ENCODE assay signal across 8 cellular contexts in the genomic region with DNA sequence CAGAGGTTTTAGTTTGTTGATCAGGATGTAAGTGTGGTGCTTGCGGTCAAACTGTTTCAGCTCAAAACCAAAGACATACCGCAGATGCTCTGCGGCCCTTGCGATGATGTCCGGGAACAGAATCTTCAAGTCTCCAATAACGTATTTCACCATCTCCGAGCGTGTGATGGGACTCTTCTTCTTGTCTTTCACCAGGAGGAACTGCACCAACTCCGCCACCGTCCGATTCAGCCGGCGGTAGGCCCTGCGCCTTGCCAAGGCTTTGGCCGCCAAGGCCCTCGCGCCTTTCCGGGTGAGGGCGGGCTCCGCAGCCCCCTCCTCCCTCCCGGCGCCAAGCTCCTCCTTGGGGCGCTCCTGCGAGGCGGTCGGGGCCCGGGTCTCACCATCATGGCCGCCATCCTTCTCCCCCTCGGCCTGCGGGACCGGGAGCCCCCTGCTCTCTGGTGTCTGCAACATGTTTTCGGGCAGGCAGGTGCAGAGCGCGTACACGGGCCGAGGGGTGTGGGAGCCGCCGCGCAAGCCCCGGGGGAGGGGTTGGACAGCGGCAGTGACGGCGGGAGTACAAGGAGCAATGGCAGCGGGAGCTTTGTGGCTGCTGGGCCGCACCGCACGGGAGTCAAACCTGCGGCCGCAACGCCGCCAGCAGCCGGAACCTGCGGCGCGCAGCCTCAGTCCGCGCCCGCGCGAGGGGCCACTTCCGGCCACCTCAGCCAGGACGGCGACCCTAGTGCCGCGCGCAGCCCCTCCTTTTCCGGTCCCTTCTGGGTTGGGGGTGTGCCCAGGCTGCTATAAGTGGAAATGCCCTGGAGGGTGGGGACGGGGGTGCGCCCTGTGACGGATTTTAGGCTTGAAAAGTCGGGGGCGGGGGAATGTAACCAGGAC. TPM values are rescaled to one million over a fixed set of nuclear protein-coding genes. Genes with fewer than 3 reads are reported as not detected.
DNase-seq lines count a peak whose midpoint lies in the region; ATAC-seq and TF ChIP-seq lines count a peak whose summit lies in the region.

A gene with protein sequence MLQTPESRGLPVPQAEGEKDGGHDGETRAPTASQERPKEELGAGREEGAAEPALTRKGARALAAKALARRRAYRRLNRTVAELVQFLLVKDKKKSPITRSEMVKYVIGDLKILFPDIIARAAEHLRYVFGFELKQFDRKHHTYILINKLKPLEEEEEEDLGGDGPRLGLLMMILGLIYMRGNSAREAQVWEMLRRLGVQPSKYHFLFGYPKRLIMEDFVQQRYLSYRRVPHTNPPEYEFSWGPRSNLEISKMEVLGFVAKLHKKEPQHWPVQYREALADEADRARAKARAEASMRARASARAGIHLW (minus strand): TSS at position 699 of the 882 bp plus-strand sequence. CDS start 243 bp downstream, at position 456.

- H3K36me3 ChIP-seq in KOPT-K1 (ENCODE audit: insufficient read depth, low read length) = 0 out of 2 replicates have a peak, but pooled peaks cover 4% of the 10 kb centered on the region
- peaks cover 6% of the 10 kb centered on the region; the same call in 1 of the 2 replicates for H3K36me3 ChIP-seq in Panc1 (ENCODE audit: control insufficient read depth, insufficient read depth, low read length)
- peaks cover 0 to 4% (median 0%) of the 10 kb centered on the region in 3 donors for H3K36me3 ChIP-seq in esophagus squamous epithelium
- peaks cover 0 to 3% of the 10 kb centered on the region in 2 donors for H3K36me3 ChIP-seq in muscle layer of duodenum (ENCODE audit: control insufficient read depth in 1 of 2, insufficient read depth in 2 of 2, low read length in 2 of 2)

- no TSS peak for BruUV-seq in Panc1 (replicated peaks; lab: Mats Ljungman, UMichigan)

- 1% methylated on average over 9 to 19 of the region's 72 CpGs for WGBS in esophagus squamous epithelium, 2 donors

- H3K4me3 Mint-ChIP-seq in activated T-cell treated with anti-CD3 and anti-CD28 coated beads, Interleukin-2, amount 50 U/mL, for 72 hours = peak within 1 kb of the TSS; percentile 92

- peak; percentile 87 for DNase-seq in DMS53 (lab: John Stamatoyannopoulos, UW)
- no peak for DNase-seq in Panc1 (ENCODE audit: low read depth, low spot score)
- DNase-seq in activated T-cell treated with anti-CD3 and anti-CD28 coated beads, Interleukin-2, amount 50 U/mL, for 72 hours = peak; percentile 85 to 89
- peak; percentile 26 for DNase-seq in esophagus squamous epithelium (lab: John Stamatoyannopoulos, UW)
- DNase-seq in stimulated activated CD8-positive, alpha-beta memory T cell treated with anti-CD3 and anti-CD28 coated beads, Interleukin-7, amount 100 ng/mL, for 48 hours (ENCODE audit: extremely low read depth in 1 of 2, low read depth in 1 of 2) = peak; percentile 62 to 69

- peak within 1 kb of the TSS; percentile 67 for H3K27ac ChIP-seq in KOPT-K1 (ENCODE audit: low read depth, low read length, poor library complexity, severe bottlenecking)
- peak within 1 kb of the TSS; percentile 92 for H3K27ac ChIP-seq in Panc1 (ENCODE audit: low read length)
- peak within 1 kb of the TSS; percentile 89 to 96 (median 94) for H3K27ac ChIP-seq in esophagus squamous epithelium
- H3K27ac ChIP-seq in muscle layer of duodenum (ENCODE audit: low read length) = peak within 1 kb of the TSS; percentile 67

- intact Hi-C loops in Panc1 (cut with micrococcal nuclease; ENCODE audit: unreplicated experiment) = no loop called here
- intact Hi-C loops in esophagus squamous epithelium (cut with DNase I) = no loop called here

- TF ChIP-seq POLR2A in esophagus squamous epithelium (IDR thresholded peaks at IDR 0.05) = peak in 3 of 4 donors; percentile 25 to 74 (median 65)

- TF ChIP-seq CTCF in Panc1 (IDR thresholded peaks at IDR 0.05) (no peak), esophagus squamous epithelium (IDR thresholded peaks at IDR 0.05) (no peak)

- peak within 1 kb of the TSS; percentile 90 to 92 for H3K4me3 ChIP-seq in Panc1 (ENCODE audit: low read depth in 2 of 2, low read length in 2 of 2)
- peak within 1 kb of the TSS; percentile 64 to 95 (median 88) for H3K4me3 ChIP-seq in esophagus squamous epithelium
- peak within 1 kb of the TSS; percentile 85 to 87 for H3K4me3 ChIP-seq in muscle layer of duodenum (ENCODE audit: low read depth in 1 of 2, low read length in 2 of 2)

- CTCF ChIA-PET in Panc1 (lab: Charles Lee) = interaction anchor here (0.7 kb wide), 2 partner anchors 28 to 54 kb away, joined by 3 to 15 read pairs; no protein-coding TSS in a partner anchor

- H3K9me3 ChIP-seq in KOPT-K1 (ENCODE audit: insufficient read depth, low read length, poor library complexity, severe bottlenecking) (peaks cover 16% of the 10 kb centered on the region), Panc1 (ENCODE audit: control insufficient read depth, insufficient read depth, low read depth, low read length) (no peaks in the 10 kb centered on the region), esophagus squamous epithelium (no peaks in the 10 kb centered on the region), muscle layer of duodenum (ENCODE audit: control insufficient read depth in 1 of 2, low read length in 2 of 2) (no peaks in the 10 kb centered on the region)

- POLR2A ChIA-PET in Panc1 (lab: Charles Lee) = interaction anchor here (0.6 to 0.8 kb wide), 2 partner anchors 12 to 985 kb away, joined by 3 read pairs; no protein-coding TSS in a partner anchor

- peaks cover 6% of the 10 kb centered on the region for H3K27me3 Mint-ChIP-seq in activated T-cell treated with anti-CD3 and anti-CD28 coated beads, Interleukin-2, amount 50 U/mL, for 72 hours (ENCODE audit: low read depth)

- ATAC-seq in GM21786 (IDR thresholded peaks at IDR 0.05; ENCODE audit: unreplicated experiment) (peak; percentile 85), Panc1 (peak; percentile 99)
- ATAC-seq in activated T-cell treated with anti-CD3 and anti-CD28 coated beads, Interleukin-2, amount 50 U/mL, for 72 hours (replicated peaks in 1 of 2) = peak; percentile 93 to 94

- H3K27ac Mint-ChIP-seq in activated T-cell treated with anti-CD3 and anti-CD28 coated beads, Interleukin-2, amount 50 U/mL, for 72 hours = peak within 1 kb of the TSS; percentile 87

- H3K9me3 Mint-ChIP-seq in activated T-cell treated with anti-CD3 and anti-CD28 coated beads, Interleukin-2, amount 50 U/mL, for 72 hours = no peaks in the 10 kb centered on the region

- H3K36me3 Mint-ChIP-seq in activated T-cell treated with anti-CD3 and anti-CD28 coated beads, Interleukin-2, amount 50 U/mL, for 72 hours (ENCODE audit: insufficient read depth in 2 of 2) = peaks cover 9 to 10% of the 10 kb centered on the region in 2 donors

- no peaks in the 10 kb centered on the region for H3K27me3 ChIP-seq in Panc1 (ENCODE audit: control insufficient read depth, insufficient read depth, low read length)
- no peaks in the 10 kb centered on the region for H3K27me3 ChIP-seq in esophagus squamous epithelium
- H3K27me3 ChIP-seq in muscle layer of duodenum (ENCODE audit: low read depth, low read length) = no peaks in the 10 kb centered on the region

- H3K4me1 Mint-ChIP-seq in activated T-cell treated with anti-CD3 and anti-CD28 coated beads, Interleukin-2, amount 50 U/mL, for 72 hours (ENCODE audit: low read depth) = peaks cover 41% of the 10 kb centered on the region

- in situ Hi-C loops in Panc1 (cut with HindIII; ENCODE audit: low pct_unique_long_range_greater_than_20kb, low sequenced_read_pairs) = no loop called here

- peaks cover 9% of the 10 kb centered on the region for H3K4me1 ChIP-seq in Panc1 (ENCODE audit: control insufficient read depth, insufficient read depth, low read length)
- H3K4me1 ChIP-seq in esophagus squamous epithelium = peaks cover 4 to 44% (median 26%) of the 10 kb centered on the region in 3 donors
- peaks cover 16 to 36% of the 10 kb centered on the region in 2 donors for H3K4me1 ChIP-seq in muscle layer of duodenum (ENCODE audit: control insufficient read depth in 1 of 2, insufficient read depth in 2 of 2, low read length in 2 of 2)

RNA-seq across cellular contexts. Expression of the gene that starts here (rescaled TPM):
- total RNA-seq in Panc1 (2021; ENCODE audit: unreplicated experiment) (27.7 TPM), esophagus squamous epithelium (10 to 100 TPM; 18.3 to 28.4 (median 20.6) TPM)
- polyA plus RNA-seq in Panc1 (2012; ENCODE audit: insufficient read length) = 33.6 TPM
- 10 to 100 TPM; 27.9 to 28.1 TPM for total RNA-seq in activated T-cell treated with anti-CD3 and anti-CD28 coated beads, Interleukin-2, amount 50 U/mL, for 72 hours
